In the genomic region with DNA sequence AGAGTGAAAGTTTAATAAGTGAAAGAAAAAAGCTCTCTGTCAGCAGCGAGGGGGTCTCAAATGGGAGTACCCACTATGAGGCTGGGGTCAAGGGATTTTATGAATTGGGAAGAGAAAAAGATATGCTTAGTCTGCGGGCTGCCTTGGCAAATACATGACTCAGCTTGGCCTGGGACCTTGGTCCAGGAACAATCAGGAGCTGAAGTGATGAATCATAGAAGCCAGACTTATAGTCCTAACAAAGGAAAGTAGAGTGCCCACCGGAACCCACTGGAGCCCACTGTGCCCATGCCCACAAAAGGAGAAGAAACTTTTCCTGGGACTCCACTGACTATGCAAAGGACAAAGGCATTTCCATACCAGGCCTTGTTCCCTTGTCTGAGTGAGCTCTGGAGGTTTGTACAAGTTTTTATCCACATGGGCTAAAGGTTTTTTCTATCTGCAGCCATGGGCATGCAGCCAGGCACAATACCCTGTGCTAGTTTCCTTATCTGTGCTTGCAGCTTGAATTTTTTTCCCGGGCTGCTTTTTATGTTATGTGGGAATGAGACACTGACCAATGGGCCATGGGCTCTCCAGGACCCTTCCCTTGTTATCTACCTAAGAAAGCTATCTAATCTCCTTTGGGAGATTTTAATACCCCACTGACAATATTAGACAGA, we compare ENCODE assay signal across 18 cellular contexts.
DNase-seq lines count a peak whose midpoint lies in the region; ATAC-seq, FAIRE-seq and TF ChIP-seq lines count a peak whose summit lies in the region.
"Had no signal": no experiment of that assay in that cellular context is flagged by ENCODE, and none has a peak within 500 bp of the region (broad histone marks: within the 10 kb centered on the region; RNA-seq: fewer than 3 reads in every experiment).

No MANE protein-coding gene starts in this region.

- intact Hi-C loops in pancreas (cut with DNase I) = loop anchor here in 1 of 3 donors (10.0 kb wide), 1 partner anchor 189 kb away; no protein-coding TSS in a partner anchor
- intact Hi-C loops in CD4-positive, alpha-beta T cell (cut with DNase I, micrococcal nuclease) = no loop called here

- H3K4me3 ChIP-seq in bronchial epithelial cell (ENCODE audit: low read depth, low read length) = no peak overlapping the region
- H3K4me3 ChIP-seq in pancreas = no peak overlapping the region
- H3K4me3 ChIP-seq: K562 had no signal

- H3K4me1 ChIP-seq in pancreas = peaks cover 0 to 2% (median 0%) of the 10 kb centered on the region in 3 donors
- H3K4me1 ChIP-seq: Caco-2 had no signal

- POLR2A ChIA-PET in CD4-positive, alpha-beta T cell (lab: Charles Lee) = no interaction called here

- H3K27me3 ChIP-seq in bronchial epithelial cell (ENCODE audit: control insufficient read depth, insufficient read depth, low read length) (no peaks in the 10 kb centered on the region), pancreas (peaks cover 0 to 6% (median 0%) of the 10 kb centered on the region in 4 donors)
- H3K27me3 ChIP-seq in CD4-positive, alpha-beta T cell (ENCODE audit: control insufficient read depth, insufficient read depth, low read length) = no peaks in the 10 kb centered on the region

- DNase-seq in OCI-M1 (lab: John Stamatoyannopoulos, UW) (peak; percentile 4), bronchial epithelial cell (ENCODE audit: low read depth) (peak; percentile 0), pancreas (peak in 2 of 6 donors; percentile 29 to 34), NCI-H2107 treated with DMSO at 0.1 percent for 48 hours (lab: John Stamatoyannopoulos, UW; ENCODE audit: unreplicated experiment) (no peak), HuH-7.5 (ENCODE audit: low spot score) (no peak)
- no peak for DNase-seq in CD4-positive, alpha-beta T cell
- DNase-seq: Caco-2; CD8-positive, alpha-beta memory T cell; DMS79 treated with DMSO at 0.1 percent for 48 hours; EL; GDM1; HCEC 1CT; HFFc6 had no signal

- no peak overlapping the region for H3K4me3 Mint-ChIP-seq in CD4-positive, alpha-beta T cell
- H3K4me3 Mint-ChIP-seq: CD14-positive monocyte; CD8-positive, alpha-beta memory T cell; HFFc6 had no signal

- H3K9me3 Mint-ChIP-seq in CD4-positive, alpha-beta T cell = peaks cover 6% of the 10 kb centered on the region

- CTCF ChIA-PET in CD4-positive, alpha-beta T cell (lab: Charles Lee) = no interaction called here

- H3K36me3 ChIP-seq in bronchial epithelial cell (ENCODE audit: control insufficient read depth, insufficient read depth, low read length) (no peaks in the 10 kb centered on the region), pancreas (no peaks in the 10 kb centered on the region)

- H3K27me3 Mint-ChIP-seq in CD4-positive, alpha-beta T cell = no peaks in the 10 kb centered on the region

- no peaks in the 10 kb centered on the region for H3K9me3 ChIP-seq in pancreas
- H3K9me3 ChIP-seq in CD4-positive, alpha-beta T cell (ENCODE audit: control insufficient read depth, low read length) = no peaks in the 10 kb centered on the region
- H3K9me3 ChIP-seq: Caco-2 had no signal

- no peaks in the 10 kb centered on the region for H3K36me3 Mint-ChIP-seq in CD4-positive, alpha-beta T cell (ENCODE audit: low read depth)
- H3K36me3 Mint-ChIP-seq: CD14-positive monocyte; CD8-positive, alpha-beta memory T cell had no signal

- ATAC-seq in pancreas (peak; percentile 62 to 86 (median 78)), HG03442 (IDR thresholded peaks at IDR 0.05; ENCODE audit: unreplicated experiment) (no peak)
- ATAC-seq in CD4-positive, alpha-beta T cell (ENCODE audit: poor library complexity) = no peak
- ATAC-seq: K562 had no signal

- 46 to 49% methylated on average over 4 of the region's 4 CpGs for WGBS in pancreas, 2 donors

- FAIRE-seq in bronchial epithelial cell (lab: Jason Lieb, UNC) (no peak), pancreas (lab: Jason Lieb, UNC) (no peak)
- FAIRE-seq: A204.1, K562 had no signal

- TF ChIP-seq CTCF in VCaP (conservative IDR thresholded peaks at IDR 0.05) (no peak), bronchial epithelial cell (IDR thresholded peaks at IDR 0.05; ENCODE audit: insufficient read depth, low read length, severe bottlenecking) (no peak), pancreas (IDR thresholded peaks at IDR 0.05) (no peak)
- TF ChIP-seq CTCF in CD4-positive, alpha-beta T cell (IDR thresholded peaks at IDR 0.05) = no peak

- H3K27ac ChIP-seq in VCaP = peak overlapping the region; percentile 21; the same call in 1 of the 2 replicates
- H3K27ac ChIP-seq in pancreas = no peak overlapping the region
- H3K27ac ChIP-seq in CD4-positive, alpha-beta T cell (ENCODE audit: low read depth, low read length) = no peak overlapping the region

- H3K27ac Mint-ChIP-seq in CD4-positive, alpha-beta T cell = no peak overlapping the region
- H3K27ac Mint-ChIP-seq: CD14-positive monocyte; CD8-positive, alpha-beta memory T cell; HFFc6 had no signal

- no peaks in the 10 kb centered on the region for H3K4me1 Mint-ChIP-seq in CD4-positive, alpha-beta T cell (ENCODE audit: low read depth)
- H3K4me1 Mint-ChIP-seq: CD14-positive monocyte; CD8-positive, alpha-beta memory T cell had no signal

Comparison
In these comparisons a context has a peak if more than half of its experiments do, and no peak if none do; other contexts are left out.
1. DNase-seq: peak in OCI-M1 (single experiment) and bronchial epithelial cell (single experiment); none in NCI-H2107 treated with DMSO at 0.1 percent for 48 hours (single experiment), CD4-positive, alpha-beta T cell (0 of 10) and HuH-7.5 (single experiment).
2. ATAC-seq: peak in pancreas (4 of 4); none in CD4-positive, alpha-beta T cell (single experiment) and HG03442 (single experiment).